8 cellular contexts compared by ENCODE assay signal in the genomic region with DNA sequence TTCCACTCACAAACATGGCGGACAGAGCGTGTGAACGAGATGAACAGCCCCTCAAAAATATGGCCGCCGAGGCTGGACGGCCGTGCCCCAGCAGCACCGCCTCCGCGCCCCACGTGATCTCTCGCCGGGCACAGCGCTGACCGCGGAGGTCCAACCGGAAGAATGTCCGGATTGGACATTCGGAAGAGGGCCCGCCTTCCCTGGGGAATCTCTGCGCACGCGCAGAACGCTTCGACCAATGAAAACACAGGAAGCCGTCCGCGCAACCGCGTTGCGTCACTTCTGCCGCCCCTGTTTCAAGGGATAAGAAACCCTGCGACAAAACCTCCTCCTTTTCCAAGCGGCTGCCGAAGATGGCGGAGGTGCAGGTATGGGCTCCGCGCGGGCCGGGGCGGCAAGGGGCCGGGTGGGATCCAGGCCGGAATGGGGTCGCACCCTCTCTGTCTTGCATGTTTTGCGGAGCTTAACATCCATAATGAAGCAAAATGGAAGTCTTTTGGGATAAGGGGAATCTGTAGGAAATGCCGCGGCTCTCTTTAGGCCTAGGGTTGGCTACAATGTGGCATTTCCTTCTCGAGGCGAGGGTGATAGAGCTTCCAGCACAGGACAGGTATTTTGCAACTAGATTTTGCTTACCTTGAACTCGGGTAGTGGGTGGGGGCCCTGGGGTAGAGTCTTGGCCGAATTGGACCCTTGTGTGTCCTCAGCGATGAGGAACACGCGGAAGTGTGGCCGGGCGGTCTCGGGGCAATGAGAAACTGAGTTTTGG.
A peak's percentile ranks its signal among the peaks of the same experiment; 100 is the strongest.
DNase-seq lines count a peak whose midpoint lies in the region; ATAC-seq lines count a peak whose summit lies in the region.

RPL13A (plus strand) TSS at position 332 of the 769 bp plus-strand sequence; CDS start at position 354, 22 bp downstream.

- peak within 1 kb of the TSS; percentile 79 to 97 (median 93) for H3K4me2 ChIP-seq in BLaER1 treated with 17β-estradiol and CSF1 and Interleukin-3, amounts not matched to agents 10 nM and 100 nM

- peaks cover 43 to 49% (median 47%) of the 10 kb centered on the region in 11 experiments for H4K20me1 ChIP-seq in BLaER1 treated with 17β-estradiol and CSF1 and Interleukin-3, amounts not matched to agents 10 nM and 100 nM

- ATAC-seq in GM19351 (IDR thresholded peaks at IDR 0.05; ENCODE audit: unreplicated experiment) (peak; percentile 90), HG03521 (IDR thresholded peaks at IDR 0.05; ENCODE audit: unreplicated experiment) (peak; percentile 89)

- DNase-seq in NCI-H748 (lab: John Stamatoyannopoulos, UW; ENCODE audit: unreplicated experiment) (peak; percentile 100), dedifferentiated amniotic fluid mesenchymal stem cell (ENCODE audit: extremely low spot score) (peak; percentile 98), left kidney (ENCODE audit: low read depth, low spot score) (peak; percentile 100)
- DNase-seq in activated CD4-positive, alpha-beta T cell treated with anti-CD3 and anti-CD28 coated beads, Interleukin-2, amount 50 U/mL, for 1 hour: peak; percentile 99
- DNase-seq in stimulated activated CD4-positive, alpha-beta T cell treated with anti-CD3 and anti-CD28 coated beads, Interleukin-2, amount 100 ng/mL, for 24 hours: peak; percentile 100

- H3K27ac ChIP-seq in BLaER1 treated with 17β-estradiol and CSF1 and Interleukin-3, amounts not matched to agents 10 nM and 100 nM: peak within 1 kb of the TSS; percentile 90 to 98 (median 95)

- H3K4me1 ChIP-seq in BLaER1 treated with 17β-estradiol and CSF1 and Interleukin-3, amounts not matched to agents 10 nM and 100 nM: peaks cover 20 to 43% (median 24%) of the 10 kb centered on the region in 10 experiments

- peaks cover 0 to 7% (median 0%) of the 10 kb centered on the region in 11 experiments; a peak in 2 of 22 replicates for H3K9me3 ChIP-seq in BLaER1 treated with 17β-estradiol and CSF1 and Interleukin-3, amounts not matched to agents 10 nM and 100 nM (replicated peaks in 1 of 11)

- peak within 1 kb of the TSS; percentile 93 to 99 (median 97) for H3K9ac ChIP-seq in BLaER1 treated with 17β-estradiol and CSF1 and Interleukin-3, amounts not matched to agents 10 nM and 100 nM

- peaks cover 40 to 47% (median 46%) of the 10 kb centered on the region in 11 experiments for H3K36me3 ChIP-seq in BLaER1 treated with 17β-estradiol and CSF1 and Interleukin-3, amounts not matched to agents 10 nM and 100 nM

- H3K4me3 ChIP-seq in BLaER1 treated with 17β-estradiol and CSF1 and Interleukin-3, amounts not matched to agents 10 nM and 100 nM: peak within 1 kb of the TSS; percentile 89 to 99 (median 96)

- no peaks in the 10 kb centered on the region for H3K27me3 ChIP-seq in BLaER1 treated with 17β-estradiol and CSF1 and Interleukin-3, amounts not matched to agents 10 nM and 100 nM

Comparison
In these comparisons a context has a peak if more than half of its experiments do, and no peak if none do; other contexts are left out.
1. Peak in every context shown above with its lines: DNase-seq, ATAC-seq, H3K4me3 ChIP-seq and H3K27ac ChIP-seq.